In genomic region chr9:36426945-36427344, GRCh38 we compare ENCODE assay signal across 1 cellular context.
TF ChIP-seq lines count a peak whose summit lies in the region.

No MANE protein-coding gene starts in this region.

TF ChIP-seq in K562, 482 proteins besides CTCF, POLR2A, EP300 and RAD21 (continued from another document):
- no peak for TF ChIP-seq NONO (IDR thresholded peaks at IDR 0.05; ENCODE audit: low read depth in 2 of 2, low read length in 1 of 2)
- no peak for TF ChIP-seq ILF3 (IDR thresholded peaks at IDR 0.05; ENCODE audit: borderline replicate concordance)
- TF ChIP-seq HMGXB4 (CRISPR knock-in tag; IDR thresholded peaks at IDR 0.05): no peak
- TF ChIP-seq NUFIP1 (IDR thresholded peaks at IDR 0.05; ENCODE audit: partially characterized antibody): no peak
- TF ChIP-seq GTF2B (IDR thresholded peaks at IDR 0.05; ENCODE audit: extremely low read depth, insufficient read length): no peak
- TF ChIP-seq ZNF263 (CRISPR knock-in tag; IDR thresholded peaks at IDR 0.05; ENCODE audit: borderline replicate concordance): no peak
- TF ChIP-seq ARID1B (IDR thresholded peaks at IDR 0.05): 0 out of 2 replicates have a peak, but pooled peaks have one; percentile 28
- TF ChIP-seq TFE3 (CRISPR knock-in tag; IDR thresholded peaks at IDR 0.05): no peak
- TF ChIP-seq PRDM10 (IDR thresholded peaks at IDR 0.05; ENCODE audit: partially characterized antibody): no peak
- TF ChIP-seq ZNF384 (IDR thresholded peaks at IDR 0.05; ENCODE audit: low read depth, low read length): no peak
